Comparison of ENCODE assay signal across 1 cellular context in genomic region chr12:112735296-112735695, GRCh38.
TF ChIP-seq lines count a peak whose summit lies in the region.

No MANE protein-coding gene starts in this region.

TF ChIP-seq in GM23338, 12 proteins besides CTCF, POLR2A, EP300 and RAD21 (continued from another document):
- TF ChIP-seq POLR2AphosphoS5 (IDR thresholded peaks at IDR 0.05; ENCODE audit: low read depth) (no peak), EZH2phosphoT487 (IDR thresholded peaks at IDR 0.05; ENCODE audit: unreplicated experiment) (no peak), CREB1 (CRISPR knock-in tag; IDR thresholded peaks at IDR 0.05; ENCODE audit: low read depth) (no peak)
- TF ChIP-seq, protein P1, sequence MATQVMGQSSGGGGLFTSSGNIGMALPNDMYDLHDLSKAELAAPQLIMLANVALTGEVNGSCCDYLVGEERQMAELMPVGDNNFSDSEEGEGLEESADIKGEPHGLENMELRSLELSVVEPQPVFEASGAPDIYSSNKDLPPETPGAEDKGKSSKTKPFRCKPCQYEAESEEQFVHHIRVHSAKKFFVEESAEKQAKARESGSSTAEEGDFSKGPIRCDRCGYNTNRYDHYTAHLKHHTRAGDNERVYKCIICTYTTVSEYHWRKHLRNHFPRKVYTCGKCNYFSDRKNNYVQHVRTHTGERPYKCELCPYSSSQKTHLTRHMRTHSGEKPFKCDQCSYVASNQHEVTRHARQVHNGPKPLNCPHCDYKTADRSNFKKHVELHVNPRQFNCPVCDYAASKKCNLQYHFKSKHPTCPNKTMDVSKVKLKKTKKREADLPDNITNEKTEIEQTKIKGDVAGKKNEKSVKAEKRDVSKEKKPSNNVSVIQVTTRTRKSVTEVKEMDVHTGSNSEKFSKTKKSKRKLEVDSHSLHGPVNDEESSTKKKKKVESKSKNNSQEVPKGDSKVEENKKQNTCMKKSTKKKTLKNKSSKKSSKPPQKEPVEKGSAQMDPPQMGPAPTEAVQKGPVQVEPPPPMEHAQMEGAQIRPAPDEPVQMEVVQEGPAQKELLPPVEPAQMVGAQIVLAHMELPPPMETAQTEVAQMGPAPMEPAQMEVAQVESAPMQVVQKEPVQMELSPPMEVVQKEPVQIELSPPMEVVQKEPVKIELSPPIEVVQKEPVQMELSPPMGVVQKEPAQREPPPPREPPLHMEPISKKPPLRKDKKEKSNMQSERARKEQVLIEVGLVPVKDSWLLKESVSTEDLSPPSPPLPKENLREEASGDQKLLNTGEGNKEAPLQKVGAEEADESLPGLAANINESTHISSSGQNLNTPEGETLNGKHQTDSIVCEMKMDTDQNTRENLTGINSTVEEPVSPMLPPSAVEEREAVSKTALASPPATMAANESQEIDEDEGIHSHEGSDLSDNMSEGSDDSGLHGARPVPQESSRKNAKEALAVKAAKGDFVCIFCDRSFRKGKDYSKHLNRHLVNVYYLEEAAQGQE (IDR thresholded peaks at IDR 0.05; ENCODE audit: unreplicated experiment): no peak
- TF ChIP-seq, protein P2, sequence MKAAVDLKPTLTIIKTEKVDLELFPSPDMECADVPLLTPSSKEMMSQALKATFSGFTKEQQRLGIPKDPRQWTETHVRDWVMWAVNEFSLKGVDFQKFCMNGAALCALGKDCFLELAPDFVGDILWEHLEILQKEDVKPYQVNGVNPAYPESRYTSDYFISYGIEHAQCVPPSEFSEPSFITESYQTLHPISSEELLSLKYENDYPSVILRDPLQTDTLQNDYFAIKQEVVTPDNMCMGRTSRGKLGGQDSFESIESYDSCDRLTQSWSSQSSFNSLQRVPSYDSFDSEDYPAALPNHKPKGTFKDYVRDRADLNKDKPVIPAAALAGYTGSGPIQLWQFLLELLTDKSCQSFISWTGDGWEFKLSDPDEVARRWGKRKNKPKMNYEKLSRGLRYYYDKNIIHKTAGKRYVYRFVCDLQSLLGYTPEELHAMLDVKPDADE (IDR thresholded peaks at IDR 0.05): no peak
TF ChIP-seq in GM23338: peak in this region for 0.
